Comparison of ENCODE assay signal across 2 cellular contexts in genomic region chr15:40087095-40087805, GRCh38.
TF ChIP-seq lines count a peak whose summit lies in the region.

No MANE protein-coding gene starts in this region.

TF ChIP-seq in IMR-90, 13 proteins besides CTCF, POLR2A, EP300 and RAD21:
- TF ChIP-seq NFE2L2 (IDR thresholded peaks at IDR 0.05; ENCODE audit: low read depth, low read length) (no peak), CHD1 (IDR thresholded peaks at IDR 0.05; ENCODE audit: low read depth, low read length) (no peak), MAZ (IDR thresholded peaks at IDR 0.05; ENCODE audit: borderline replicate concordance, low read depth, low read length) (no peak), CEBPB (IDR thresholded peaks at IDR 0.05; ENCODE audit: low read depth, low read length) (no peak), FOS (IDR thresholded peaks at IDR 0.05; ENCODE audit: low read depth, low read length) (no peak), SMC3 (IDR thresholded peaks at IDR 0.05; ENCODE audit: low read depth, low read length) (no peak), USF2 (IDR thresholded peaks at IDR 0.05; ENCODE audit: low read depth, low read length) (no peak), MAFK (IDR thresholded peaks at IDR 0.05; ENCODE audit: low read depth, low read length) (no peak), RCOR1 (IDR thresholded peaks at IDR 0.05; ENCODE audit: insufficient replicate concordance, low read length) (no peak), MXI1 (IDR thresholded peaks at IDR 0.05; ENCODE audit: borderline replicate concordance, low read depth, low read length) (no peak), ELK1 (IDR thresholded peaks at IDR 0.05; ENCODE audit: borderline replicate concordance, low read depth, low read length) (no peak), RFX5 (IDR thresholded peaks at IDR 0.05; ENCODE audit: low read depth, low read length) (no peak), BHLHE40 (IDR thresholded peaks at IDR 0.05; ENCODE audit: low read depth, low read length) (no peak)
TF ChIP-seq in IMR-90: peak in this region for 0.

TF ChIP-seq in WTC11, 78 proteins besides CTCF, POLR2A, EP300 and RAD21:
- TF ChIP-seq ETV6 (CRISPR knock-in tag; IDR thresholded peaks at IDR 0.05) (no peak), TP53 (CRISPR knock-in tag; IDR thresholded peaks at IDR 0.05) (no peak), NFE2L1 (CRISPR knock-in tag; IDR thresholded peaks at IDR 0.05) (no peak), PRRX2 (CRISPR knock-in tag; IDR thresholded peaks at IDR 0.05) (no peak)
- TF ChIP-seq, protein P1, sequence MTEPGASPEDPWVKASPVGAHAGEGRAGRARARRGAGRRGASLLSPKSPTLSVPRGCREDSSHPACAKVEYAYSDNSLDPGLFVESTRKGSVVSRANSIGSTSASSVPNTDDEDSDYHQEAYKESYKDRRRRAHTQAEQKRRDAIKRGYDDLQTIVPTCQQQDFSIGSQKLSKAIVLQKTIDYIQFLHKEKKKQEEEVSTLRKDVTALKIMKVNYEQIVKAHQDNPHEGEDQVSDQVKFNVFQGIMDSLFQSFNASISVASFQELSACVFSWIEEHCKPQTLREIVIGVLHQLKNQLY (CRISPR knock-in tag; IDR thresholded peaks at IDR 0.05), result no peak
